In the genomic region with DNA sequence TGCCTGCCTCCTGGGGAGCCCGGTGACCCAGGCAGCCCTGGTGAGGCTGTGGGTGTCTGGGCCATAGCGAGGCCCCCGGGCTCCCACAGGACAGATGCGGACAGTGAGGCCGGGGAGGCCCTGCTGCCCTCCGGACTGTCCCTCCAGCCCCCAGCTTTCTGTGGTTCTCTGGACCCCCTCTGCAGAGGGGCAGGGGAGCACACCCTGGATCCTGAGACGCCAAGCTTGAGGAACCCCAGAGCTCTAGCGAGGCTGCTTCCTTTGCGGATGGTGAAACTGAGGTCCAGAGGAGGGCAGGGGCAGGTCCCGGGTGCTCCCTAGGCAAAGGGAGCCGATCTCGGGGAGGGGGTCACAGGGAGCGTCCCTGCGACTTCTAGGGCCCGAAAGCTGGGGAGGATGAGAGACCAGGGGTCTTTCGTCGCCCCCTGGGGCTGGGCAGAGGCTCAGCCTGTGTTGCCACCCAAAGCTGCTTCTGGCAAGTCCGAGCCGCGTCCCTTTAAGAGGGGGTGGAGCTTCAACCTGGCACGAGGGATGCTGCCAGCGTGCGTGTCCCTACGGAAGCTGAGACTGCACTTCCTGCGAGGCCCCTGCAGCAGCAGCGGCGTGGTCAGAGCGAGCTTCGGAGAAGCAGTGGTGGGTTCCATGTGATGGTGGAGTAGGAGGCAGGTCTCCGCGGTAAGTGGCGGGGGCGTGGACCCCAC, we compare ENCODE assay signal across 8 cellular contexts.
A peak's percentile ranks its signal among the peaks of the same experiment; 100 is the strongest.
DNase-seq lines count a peak whose midpoint lies in the region; ATAC-seq, FAIRE-seq and TF ChIP-seq lines count a peak whose summit lies in the region.
"Not testable (repeated sequence)": the region's sequence is repeated elsewhere in the genome, so short reads cannot be mapped to it uniquely, and the experiment has no call there.

No MANE protein-coding gene starts in this region.

- DNase-seq in LNCaP clone FGC (ENCODE audit: low read depth); activated naive CD8-positive, alpha-beta T cell treated with anti-CD3 and anti-CD28 coated beads, Interleukin-2, amount 50 U/mL, for 24 hours; Right ventricle myocardium superior; HepG2 (ENCODE audit: low spot score); pancreas; upper lobe of left lung: not testable (repeated sequence)

- H3K4me3 ChIP-seq in LNCaP clone FGC (ENCODE audit: low read depth, low read length) = 0 out of 2 replicates have a peak overlapping the region, but pooled peaks have one; percentile 15
- not testable (repeated sequence) for H3K4me3 ChIP-seq in HepG2 (replicated peaks in 1 of 3; ENCODE audit: insufficient read depth in 1 of 3, low read depth in 2 of 3, low read length in 3 of 3); pancreas; upper lobe of left lung

- not testable (repeated sequence) for H3K9me3 ChIP-seq in HepG2 (ENCODE audit: low read length); pancreas; upper lobe of left lung

- H3K27me3 Mint-ChIP-seq in activated naive CD8-positive, alpha-beta T cell treated with anti-CD3 and anti-CD28 coated beads, Interleukin-2, amount 50 U/mL, for 24 hours = not testable (repeated sequence)

- not testable (repeated sequence) for H3K4me1 ChIP-seq in HepG2 (ENCODE audit: insufficient read depth, low read length); pancreas; upper lobe of left lung

- CTCF ChIA-PET in HepG2 (lab: Yijun Ruan, JAX; ENCODE audit: low intra/inter-chr PET ratio, low total read pairs) = not testable (repeated sequence)

- TF ChIP-seq POLR2A in HepG2 (IDR thresholded peaks at IDR 0.05; ENCODE audit: insufficient read depth in 1 of 2, low read depth in 2 of 2, low read length in 2 of 2); upper lobe of left lung (IDR thresholded peaks at IDR 0.05): not testable (repeated sequence)

- H3K27ac Mint-ChIP-seq in activated naive CD8-positive, alpha-beta T cell treated with anti-CD3 and anti-CD28 coated beads, Interleukin-2, amount 50 U/mL, for 24 hours = not testable (repeated sequence)

- not testable (repeated sequence) for TF ChIP-seq RAD21 in HepG2 (CRISPR knock-in tag; IDR thresholded peaks at IDR 0.05)

- not testable (repeated sequence) for H3K4me3 Mint-ChIP-seq in activated naive CD8-positive, alpha-beta T cell treated with anti-CD3 and anti-CD28 coated beads, Interleukin-2, amount 50 U/mL, for 24 hours

- TF ChIP-seq EP300 in HepG2 (IDR thresholded peaks at IDR 0.05; ENCODE audit: low read depth in 2 of 2, low read length in 2 of 2); HepG2 (CRISPR knock-in tag; IDR thresholded peaks at IDR 0.05; ENCODE audit: borderline replicate concordance); upper lobe of left lung (IDR thresholded peaks at IDR 0.05): not testable (repeated sequence)

- not testable (repeated sequence) for FAIRE-seq in HepG2 (lab: Jason Lieb, UNC); pancreas (lab: Jason Lieb, UNC)

- not testable (repeated sequence) for H3K9me3 Mint-ChIP-seq in activated naive CD8-positive, alpha-beta T cell treated with anti-CD3 and anti-CD28 coated beads, Interleukin-2, amount 50 U/mL, for 24 hours

- no CpG with 5 or more reads among the region's 33 CpGs for WGBS in HepG2 (ENCODE audit: low lambda C conversion rate)
- WGBS in pancreas, 2 donors = no CpG with 5 or more reads among the region's 33 CpGs
- no CpG with 5 or more reads among the region's 33 CpGs for WGBS in upper lobe of left lung, 2 donors

- H3K79me2 ChIP-seq in HepG2 (ENCODE audit: insufficient read depth, low read length) = peaks cover 10% of the 10 kb centered on the region

- in situ Hi-C loops in HepG2 (cut with HindIII; ENCODE audit: extremely low pct_ligation_motif_present, low pct_unique_long_range_greater_than_20kb) = not testable (repeated sequence)

- H3K27ac ChIP-seq in HepG2 (ENCODE audit: extremely low read length, insufficient read depth, low read length); pancreas; upper lobe of left lung: not testable (repeated sequence)

- H4K20me1 ChIP-seq in HepG2 (ENCODE audit: insufficient read depth, low read length) = not testable (repeated sequence)

- not testable (repeated sequence) for H2AFZ ChIP-seq in HepG2 (ENCODE audit: low read length)

- not testable (repeated sequence) for H3K36me3 Mint-ChIP-seq in activated naive CD8-positive, alpha-beta T cell treated with anti-CD3 and anti-CD28 coated beads, Interleukin-2, amount 50 U/mL, for 24 hours (ENCODE audit: low read depth)

- ATAC-seq in GM18867 (IDR thresholded peaks at IDR 0.05; ENCODE audit: unreplicated experiment) (peak; percentile 86), GM21526 (IDR thresholded peaks at IDR 0.05; ENCODE audit: low FRiP score, unreplicated experiment) (peak; percentile 69), Right ventricle myocardium superior (ENCODE audit: poor library complexity) (peak; percentile 90), HepG2 (peak; percentile 99), pancreas (peak; percentile 94 to 98 (median 97)), upper lobe of left lung (ENCODE audit: low FRiP score in 2 of 2) (peak; percentile 79 to 94)
- peak; percentile 43 for ATAC-seq in activated naive CD8-positive, alpha-beta T cell treated with anti-CD3 and anti-CD28 coated beads, Interleukin-2, amount 50 U/mL, for 24 hours

- H3K36me3 ChIP-seq in HepG2 (replicated peaks in 1 of 2; ENCODE audit: control insufficient read depth in 1 of 2, insufficient read depth in 2 of 2, low read length in 2 of 2); pancreas; upper lobe of left lung: not testable (repeated sequence)

- TF ChIP-seq CTCF in LNCaP clone FGC (IDR thresholded peaks at IDR 0.05; ENCODE audit: control insufficient read depth, extremely low read depth, insufficient read depth); HepG2 (CRISPR knock-in tag; IDR thresholded peaks at IDR 0.05); pancreas (IDR thresholded peaks at IDR 0.05); upper lobe of left lung (IDR thresholded peaks at IDR 0.05): not testable (repeated sequence)

- H3K4me2 ChIP-seq in HepG2 (ENCODE audit: low read depth, low read length) = not testable (repeated sequence)

- intact Hi-C loops in Right ventricle myocardium superior (cut with DNase I); HepG2 (cut with micrococcal nuclease; ENCODE audit: unreplicated experiment); pancreas (cut with DNase I): not testable (repeated sequence)

- POLR2A ChIA-PET in HepG2 (lab: Yijun Ruan, JAX) = not testable (repeated sequence)

- not testable (repeated sequence) for H3K4me1 Mint-ChIP-seq in activated naive CD8-positive, alpha-beta T cell treated with anti-CD3 and anti-CD28 coated beads, Interleukin-2, amount 50 U/mL, for 24 hours

- H3K9ac ChIP-seq in HepG2 (ENCODE audit: insufficient read depth, low read depth, low read length) = not testable (repeated sequence)

- H3K27me3 ChIP-seq in HepG2 (ENCODE audit: control insufficient read depth in 1 of 2, insufficient read depth in 2 of 2, low read length in 2 of 2); pancreas; upper lobe of left lung: not testable (repeated sequence)

- BruUV-seq in HepG2 (replicated peaks; lab: Mats Ljungman, UMichigan) = not testable (repeated sequence)

Comparison
In these comparisons a context has a peak if more than half of its experiments do, and no peak if none do; other contexts are left out.
1. ATAC-seq: peak in every context shown above with its lines; median percentile 99 in HepG2; 97 in pancreas; 90 in Right ventricle myocardium superior; 86 in upper lobe of left lung; 86 in GM18867; 69 in GM21526; 43 in activated naive CD8-positive, alpha-beta T cell treated with anti-CD3 and anti-CD28 coated beads, Interleukin-2, amount 50 U/mL, for 24 hours.